ENCODE assay signal across 24 cellular contexts in genomic region chr4:55369968-55370367, GRCh38.
"Had no signal": no experiment of that assay in that cellular context is flagged by ENCODE, and none has a peak within 500 bp of the region (broad histone marks: within the 10 kb centered on the region; RNA-seq: fewer than 3 reads in every experiment).

No MANE protein-coding gene starts in this region.

- H3K27ac ChIP-seq: colonic mucosa, epithelial cell of prostate, esophagus muscularis mucosa, gastroesophageal sphincter, parathyroid adenoma, prostate gland, spleen had no signal

- H3K4me1 Mint-ChIP-seq: immature natural killer cell; naive B cell; stimulated activated memory B cell treated with anti-CD40 and anti-IgM and Interleukin-4, amounts not matched to agents 10 μg/mL and 1 μg/mL and 100 μg/mL, for 72 hours; stimulated activated naive CD8-positive, alpha-beta T cell treated with anti-CD3 and anti-CD28 coated beads, Interleukin-15, amount 100 ng/mL, for 72 hours had no signal

- H3K4me1 ChIP-seq: colonic mucosa, gastroesophageal sphincter, parathyroid adenoma, prostate gland, spleen had no signal

- H3K4me3 ChIP-seq: colonic mucosa, esophagus muscularis mucosa, gastroesophageal sphincter, lung, prostate gland, spleen had no signal

- H3K27me3 ChIP-seq: colonic mucosa, esophagus muscularis mucosa, gastroesophageal sphincter, spleen had no signal

- H3K9me3 ChIP-seq: colonic mucosa, esophagus muscularis mucosa, gastroesophageal sphincter, prostate gland, spleen had no signal

- ATAC-seq: gastroesophageal sphincter; left cardiac atrium; left ventricle myocardium superior; sciatic nerve; stimulated activated memory B cell treated with anti-CD40 and anti-IgM and Interleukin-4, amounts not matched to agents 10 μg/mL and 1 μg/mL and 100 μg/mL, for 72 hours; stimulated activated naive CD8-positive, alpha-beta T cell treated with anti-CD3 and anti-CD28 coated beads, Interleukin-15, amount 100 ng/mL, for 72 hours had no signal

- H3K9me3 Mint-ChIP-seq: immature natural killer cell; naive B cell; nephron progenitor cell; stimulated activated memory B cell treated with anti-CD40 and anti-IgM and Interleukin-4, amounts not matched to agents 10 μg/mL and 1 μg/mL and 100 μg/mL, for 72 hours; stimulated activated naive CD8-positive, alpha-beta T cell treated with anti-CD3 and anti-CD28 coated beads, Interleukin-15, amount 100 ng/mL, for 72 hours had no signal

- H3K4me3 Mint-ChIP-seq: immature natural killer cell; naive B cell; nephron progenitor cell; stimulated activated memory B cell treated with anti-CD40 and anti-IgM and Interleukin-4, amounts not matched to agents 10 μg/mL and 1 μg/mL and 100 μg/mL, for 72 hours; stimulated activated naive CD8-positive, alpha-beta T cell treated with anti-CD3 and anti-CD28 coated beads, Interleukin-15, amount 100 ng/mL, for 72 hours had no signal

- DNase-seq: cerebellar nuclear complex; colonic mucosa; dermis blood vessel endothelial cell; effector CD4-positive, alpha-beta T cell; glutamatergic neuron; immature natural killer cell; left cardiac atrium; left ventricle myocardium superior; mesendoderm; naive B cell; nephron progenitor cell; spleen; stimulated activated CD4-positive, alpha-beta T cell treated with anti-CD3 and anti-CD28 coated beads, Interleukin-15, amount 100 ng/mL, for 24 hours; stimulated activated CD4-positive, alpha-beta T cell treated with anti-CD3 and anti-CD28 coated beads, Interleukin-1b, Interleukin-23, amount 100 ng/mL, for 48 hours; stimulated activated CD4-positive, alpha-beta T cell treated with anti-CD3 and anti-CD28 coated beads, Interleukin-4, amount 100 ng/mL, for 24 hours; stimulated activated naive CD8-positive, alpha-beta T cell treated with anti-CD3 and anti-CD28 coated beads, Interleukin-15, amount 100 ng/mL, for 72 hours had no signal

- H3K36me3 Mint-ChIP-seq: naive B cell had no signal

- H3K27me3 Mint-ChIP-seq: naive B cell; stimulated activated memory B cell treated with anti-CD40 and anti-IgM and Interleukin-4, amounts not matched to agents 10 μg/mL and 1 μg/mL and 100 μg/mL, for 72 hours; stimulated activated naive CD8-positive, alpha-beta T cell treated with anti-CD3 and anti-CD28 coated beads, Interleukin-15, amount 100 ng/mL, for 72 hours had no signal

- H3K27ac Mint-ChIP-seq: immature natural killer cell; naive B cell; nephron progenitor cell; stimulated activated memory B cell treated with anti-CD40 and anti-IgM and Interleukin-4, amounts not matched to agents 10 μg/mL and 1 μg/mL and 100 μg/mL, for 72 hours had no signal

- H3K36me3 ChIP-seq: colonic mucosa, prostate gland had no signal
